ENCODE assay signal across 25 cellular contexts in genomic region chr7:106099539-106099938, GRCh38. TPM values are rescaled to one million over a fixed set of nuclear protein-coding genes. Genes with fewer than 3 reads are reported as not detected.
DNase-seq lines count a peak whose midpoint lies in the region; ATAC-seq and TF ChIP-seq lines count a peak whose summit lies in the region.
"Had no signal": no experiment of that assay in that cellular context is flagged by ENCODE, and none has a peak within 500 bp of the region (broad histone marks: within the 10 kb centered on the region; RNA-seq: fewer than 3 reads in every experiment).

No MANE protein-coding gene starts in this region.

- H3F3A ChIP-seq in DOHH2 (ENCODE audit: control insufficient read depth, insufficient read depth): peaks cover 63% of the 10 kb centered on the region

- H3K79me2 ChIP-seq in DOHH2 (ENCODE audit: control insufficient read depth, low read length): peaks cover 100% of the 10 kb centered on the region
- peaks cover 100% of the 10 kb centered on the region for H3K79me2 ChIP-seq in OCI-LY7 (ENCODE audit: insufficient read depth, low read depth, low read length)

- BruUV-seq in OCI-LY7 (replicated peaks; lab: Mats Ljungman, UMichigan): no TSS peak

- H3K4me2 ChIP-seq in DOHH2 (ENCODE audit: low read length): peak overlapping the region; percentile 69
- peak overlapping the region; percentile 48 for H3K4me2 ChIP-seq in OCI-LY7 (ENCODE audit: low read length)

- H4K20me1 ChIP-seq in DOHH2 (ENCODE audit: control insufficient read depth, insufficient read depth, low read depth, low read length) (peaks cover 22% of the 10 kb centered on the region), OCI-LY7 (ENCODE audit: insufficient read depth, low read length) (peaks cover 34% of the 10 kb centered on the region)

- no peaks in the 10 kb centered on the region for H3K9me3 ChIP-seq in CD4-positive, CD25-positive, alpha-beta regulatory T cell (ENCODE audit: control insufficient read depth in 2 of 2, low read length in 2 of 2)
- H3K9me3 ChIP-seq in DOHH2 (ENCODE audit: control insufficient read depth, insufficient read depth, low read length) (no peaks in the 10 kb centered on the region), OCI-LY7 (ENCODE audit: low read length) (peaks cover 6% of the 10 kb centered on the region; the same call in 1 of the 2 replicates), mucosa of descending colon (no peaks in the 10 kb centered on the region)
- H3K9me3 ChIP-seq: heart right ventricle, right lobe of liver, upper lobe of right lung had no signal

- H3K27me3 ChIP-seq in CD4-positive, CD25-positive, alpha-beta regulatory T cell (ENCODE audit: control insufficient read depth, insufficient read depth, low read length): no peaks in the 10 kb centered on the region
- H3K27me3 ChIP-seq in DOHH2 (ENCODE audit: control insufficient read depth, low read length): no peaks in the 10 kb centered on the region
- H3K27me3 ChIP-seq: heart right ventricle, right lobe of liver, upper lobe of right lung had no signal

- H3K27me3 Mint-ChIP-seq in CD4-positive, CD25-positive, alpha-beta regulatory T cell: no peaks in the 10 kb centered on the region
- H3K27me3 Mint-ChIP-seq: activated T-cell treated with anti-CD3 and anti-CD28 coated beads, Interleukin-2, amount 50 U/mL, for 24 hours; effector memory CD8-positive, alpha-beta T cell had no signal

- peaks cover 11% of the 10 kb centered on the region for H3K36me3 Mint-ChIP-seq in CD4-positive, CD25-positive, alpha-beta regulatory T cell

- no peak for DNase-seq in CD4-positive, CD25-positive, alpha-beta regulatory T cell
- DNase-seq in OCI-LY7 (ENCODE audit: low spot score) (no peak), mucosa of descending colon (no peak), kidney tubule cell (ENCODE audit: low spot score) (no peak), NCI-H128 (lab: John Stamatoyannopoulos, UW; ENCODE audit: unreplicated experiment) (no peak)
- DNase-seq: activated CD4-positive, CD25-positive, alpha-beta regulatory T cell treated with anti-CD3 and anti-CD28 coated beads, Interleukin-2, amount 50 U/mL, for 72 hours; activated gamma-delta T cell treated with Interleukin-2 at 50 U/mL for 16 hours; activated T-cell treated with anti-CD3 and anti-CD28 coated beads, Interleukin-2, amount 50 U/mL, for 24 hours; C1 segment of cervical spinal cord; cortex of kidney; DND-41; effector memory CD8-positive, alpha-beta T cell; erythroblast; heart right ventricle; kidney glomerular epithelial cell; NCI-H1092 treated with DMSO at 0.1 percent for 48 hours; NCI-H2029; NCI-H526 treated with DMSO at 0.1 percent for 48 hours; posterior cingulate gyrus; right lobe of liver; stimulated activated CD4-positive, alpha-beta T cell treated with anti-CD3 and anti-CD28 coated beads, Interleukin-2, amount 100 ng/mL, for 48 hours; upper lobe of right lung had no signal

- no peak overlapping the region for H3K4me3 ChIP-seq in CD4-positive, CD25-positive, alpha-beta regulatory T cell (ENCODE audit: low read depth, low read length)
- H3K4me3 ChIP-seq in DOHH2 (ENCODE audit: low read length): peak overlapping the region; percentile 58
- peak overlapping the region; percentile 35 for H3K4me3 ChIP-seq in OCI-LY7 (ENCODE audit: low read depth, low read length, poor library complexity, severe bottlenecking)
- no peak overlapping the region for H3K4me3 ChIP-seq in mucosa of descending colon
- H3K4me3 ChIP-seq: heart right ventricle, lung, right lobe of liver, upper lobe of right lung had no signal

- peaks cover 42 to 54% (median 43%) of the 10 kb centered on the region in 4 donors for H3K4me1 Mint-ChIP-seq in CD4-positive, CD25-positive, alpha-beta regulatory T cell

- H3K36me3 ChIP-seq in CD4-positive, CD25-positive, alpha-beta regulatory T cell (ENCODE audit: control insufficient read depth, insufficient read depth, low read length): peaks cover 31% of the 10 kb centered on the region
- H3K36me3 ChIP-seq in DOHH2 (ENCODE audit: control insufficient read depth, low read length) (peaks cover 95% of the 10 kb centered on the region), OCI-LY7 (ENCODE audit: insufficient read depth, low read length) (peaks cover 96% of the 10 kb centered on the region), mucosa of descending colon (ENCODE audit: low read depth) (no peaks in the 10 kb centered on the region)

- POLR2A ChIA-PET in OCI-LY7 (lab: Charles Lee): interaction anchor here (0.5 to 1.8 kb wide), 7 partner anchors 9 to 28 kb away, joined by 3 to 9 read pairs (median 5); no protein-coding TSS in a partner anchor

- peak overlapping the region in 2 of 3 donors; percentile 38 to 57 for H3K27ac Mint-ChIP-seq in CD4-positive, CD25-positive, alpha-beta regulatory T cell

- TF ChIP-seq CTCF in DOHH2 (IDR thresholded peaks at IDR 0.05; ENCODE audit: low read depth, low read length, poor library complexity, severe bottlenecking) (no peak), OCI-LY7 (conservative IDR thresholded peaks at IDR 0.05; ENCODE audit: low read length) (no peak), mucosa of descending colon (IDR thresholded peaks at IDR 0.05) (no peak)

- CTCF ChIA-PET in OCI-LY7 (lab: Charles Lee; ENCODE audit: unreplicated experiment): no interaction called here

- H3K4me1 ChIP-seq in CD4-positive, CD25-positive, alpha-beta regulatory T cell (ENCODE audit: control insufficient read depth, insufficient read depth, low read length, poor library complexity, severe bottlenecking): peaks cover 7% of the 10 kb centered on the region
- H3K4me1 ChIP-seq in DOHH2 (ENCODE audit: control insufficient read depth, low read length): peaks cover 100% of the 10 kb centered on the region
- H3K4me1 ChIP-seq in OCI-LY7 (ENCODE audit: insufficient read depth, low read length, poor library complexity, severe bottlenecking): peaks cover 87% of the 10 kb centered on the region
- H3K4me1 ChIP-seq in mucosa of descending colon (ENCODE audit: low read depth): peaks cover 10% of the 10 kb centered on the region

- H3K4me3 Mint-ChIP-seq in CD4-positive, CD25-positive, alpha-beta regulatory T cell: no peak overlapping the region
- H3K4me3 Mint-ChIP-seq: activated T-cell treated with anti-CD3 and anti-CD28 coated beads, Interleukin-2, amount 50 U/mL, for 24 hours; effector memory CD8-positive, alpha-beta T cell had no signal

- ATAC-seq in CD4-positive, CD25-positive, alpha-beta regulatory T cell (ENCODE audit: low read depth in 2 of 2): no peak
- ATAC-seq in mucosa of descending colon: peak; percentile 21
- no peak for ATAC-seq in HG02870 (IDR thresholded peaks at IDR 0.05; ENCODE audit: unreplicated experiment)
- ATAC-seq: effector memory CD8-positive, alpha-beta T cell; heart right ventricle; upper lobe of right lung had no signal

- intact Hi-C loops in OCI-LY7 (cut with micrococcal nuclease; ENCODE audit: unreplicated experiment) (no loop called here), mucosa of descending colon (cut with DNase I, micrococcal nuclease) (no loop called here)

- no peak overlapping the region for H3K27ac ChIP-seq in CD4-positive, CD25-positive, alpha-beta regulatory T cell (ENCODE audit: insufficient read depth, low read length, poor library complexity, severe bottlenecking)
- peak overlapping the region; percentile 46 for H3K27ac ChIP-seq in DOHH2 (ENCODE audit: low read depth, low read length)
- H3K27ac ChIP-seq in OCI-LY7 (ENCODE audit: low read depth, low read length, poor library complexity, severe bottlenecking): peak overlapping the region; percentile 60
- H3K27ac ChIP-seq: heart right ventricle, upper lobe of right lung had no signal

- H3K9me2 ChIP-seq in DOHH2 (replicated peaks; ENCODE audit: control insufficient read depth, low read length) (no peaks in the 10 kb centered on the region), OCI-LY7 (ENCODE audit: insufficient read depth, low read length) (no peaks in the 10 kb centered on the region)

- H3K9me3 Mint-ChIP-seq in CD4-positive, CD25-positive, alpha-beta regulatory T cell: no peaks in the 10 kb centered on the region
- H3K9me3 Mint-ChIP-seq: activated T-cell treated with anti-CD3 and anti-CD28 coated beads, Interleukin-2, amount 50 U/mL, for 24 hours; effector memory CD8-positive, alpha-beta T cell had no signal

- H2AFZ ChIP-seq in OCI-LY7 (ENCODE audit: low read length): no peak overlapping the region

RNA-seq across cellular contexts. Expression of gene SYPL1, which starts 12.6 kb away (rescaled TPM):
- total RNA-seq in CD4-positive, CD25-positive, alpha-beta regulatory T cell: 37.8 TPM
- polyA plus RNA-seq in CD4-positive, CD25-positive, alpha-beta regulatory T cell: 10 to 100 TPM; 56.7 to 80.7 (median 69.8) TPM
- total RNA-seq in OCI-LY7 (2014; rRNA removed; shearing (Covaris generic)): 30.4 and 34.1 TPM in 2 replicates
- 112 and 118 TPM in 2 replicates for total RNA-seq in OCI-LY7 (2022)
- 100 to 1,000 TPM in 1 of 3 donors, 10 to 100 TPM in 2; 73.8 to 109 (median 80.8) TPM for total RNA-seq in mucosa of descending colon

Comparison
In these comparisons a context has a peak if more than half of its experiments do, and no peak if none do; other contexts are left out.
1. H3K4me3 ChIP-seq: peak in DOHH2 (single experiment) and OCI-LY7 (single experiment); none in CD4-positive, CD25-positive, alpha-beta regulatory T cell (single experiment) and mucosa of descending colon (single experiment).